1 cellular context compared by ENCODE assay signal in the genomic region with DNA sequence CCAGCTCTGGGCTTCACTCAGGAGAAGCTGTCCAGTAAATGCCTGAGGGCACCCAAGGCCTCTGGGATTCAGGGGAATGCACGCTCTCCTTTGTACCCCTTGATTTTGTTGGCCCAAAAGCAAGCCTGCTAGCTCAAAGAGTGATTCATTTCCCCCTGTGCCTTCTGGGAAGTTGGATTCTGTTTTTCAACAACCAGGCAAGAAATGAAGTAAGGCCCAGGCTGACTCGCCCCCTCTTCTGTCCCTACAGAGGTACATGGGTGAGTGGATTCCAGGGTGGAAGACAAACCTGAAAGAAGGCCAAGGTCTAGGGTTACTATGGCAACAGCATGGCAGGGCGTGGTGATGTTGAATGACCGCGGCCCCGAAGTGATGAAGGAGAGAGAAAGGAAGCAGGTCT.
TF ChIP-seq lines count a peak whose summit lies in the region.

No MANE protein-coding gene starts in this region.

TF ChIP-seq in endothelial cell of umbilical vein, 7 proteins besides CTCF, POLR2A, EP300 and RAD21:
- TF ChIP-seq GATA2 (IDR thresholded peaks at IDR 0.05; ENCODE audit: insufficient read depth, insufficient read length, low read depth, low read length) (no peak), FOS (IDR thresholded peaks at IDR 0.05; ENCODE audit: borderline replicate concordance, insufficient read depth, low read length) (peak; percentile 36), JUN (IDR thresholded peaks at IDR 0.05; ENCODE audit: borderline replicate concordance, insufficient read depth, insufficient read length, low read depth) (no peak)
